24 cellular contexts compared by ENCODE assay signal in genomic region chr1:43687301-43688108, GRCh38. TPM values are rescaled to one million over a fixed set of nuclear protein-coding genes. Genes with fewer than 3 reads are reported as not detected.
DNase-seq lines count a peak whose midpoint lies in the region; ATAC-seq and TF ChIP-seq lines count a peak whose summit lies in the region.
"Had no signal": no experiment of that assay in that cellular context is flagged by ENCODE, and none has a peak within 500 bp of the region (broad histone marks: within the 10 kb centered on the region; RNA-seq: fewer than 3 reads in every experiment).

No MANE protein-coding gene starts in this region.

- H3K4me1 Mint-ChIP-seq in activated T-helper 17 cell treated with anti-CD3 and anti-CD28 coated beads, Interleukin-2, amount 50 U/mL, for 72 hours: no peaks in the 10 kb centered on the region
- H3K4me1 Mint-ChIP-seq: B cell had no signal

- no peak overlapping the region for H3K9ac ChIP-seq in SK-N-SH

- H3K36me3 Mint-ChIP-seq in activated T-helper 17 cell treated with anti-CD3 and anti-CD28 coated beads, Interleukin-2, amount 50 U/mL, for 72 hours (ENCODE audit: low read depth): peaks cover 97% of the 10 kb centered on the region

- H3K4me1 ChIP-seq in SK-N-SH (ENCODE audit: control insufficient read depth in 1 of 2, insufficient read depth in 2 of 2, low read depth in 1 of 2, low read length in 1 of 2) (no peaks in the 10 kb centered on the region), esophagus muscularis mucosa (peaks cover 5 to 40% (median 23%) of the 10 kb centered on the region in 4 donors), osteoblast (ENCODE audit: insufficient read depth, low read length) (peaks cover 26% of the 10 kb centered on the region)

- no peaks in the 10 kb centered on the region for H3K27me3 Mint-ChIP-seq in activated T-helper 17 cell treated with anti-CD3 and anti-CD28 coated beads, Interleukin-2, amount 50 U/mL, for 72 hours
- H3K27me3 Mint-ChIP-seq: B cell, memory B cell, naive B cell had no signal

- H3K9me3 ChIP-seq in SK-N-SH: no peaks in the 10 kb centered on the region
- H3K9me3 ChIP-seq in esophagus muscularis mucosa: no peaks in the 10 kb centered on the region
- H3K9me3 ChIP-seq in osteoblast (ENCODE audit: low read depth, low read length): no peaks in the 10 kb centered on the region
- H3K9me3 ChIP-seq: SJCRH30 had no signal

- TF ChIP-seq RAD21 in SK-N-SH (IDR thresholded peaks at IDR 0.05; ENCODE audit: low read length): no peak

- H3K27ac ChIP-seq in SK-N-SH (ENCODE audit: low read depth in 2 of 2, low read length in 1 of 2) (peak overlapping the region in 1 of 2 experiments; percentile 42; a peak in 1 of 4 replicates), esophagus muscularis mucosa (replicated peaks in 1 of 4) (peak overlapping the region in 3 of 4 donors; percentile 18 to 37 (median 24)), osteoblast (ENCODE audit: low read depth, low read length) (peak overlapping the region; percentile 60)

- H3K79me2 ChIP-seq in SK-N-SH (ENCODE audit: insufficient read depth): no peaks in the 10 kb centered on the region
- peaks cover 8% of the 10 kb centered on the region for H3K79me2 ChIP-seq in osteoblast (ENCODE audit: insufficient read depth, low read length)

- ATAC-seq in SK-N-SH treated with all-trans-retinoic acid at 6 μM for 48 hours: no peak
- no peak for ATAC-seq in activated T-helper 17 cell treated with anti-CD3 and anti-CD28 coated beads, Interleukin-2, amount 50 U/mL, for 72 hours (replicated peaks)
- ATAC-seq: activated T-cell treated with anti-CD3 and anti-CD28 coated beads, Interleukin-2, amount 50 U/mL, for 4 hours had no signal

- H2AFZ ChIP-seq in SK-N-SH (ENCODE audit: low read depth) (no peak overlapping the region), osteoblast (ENCODE audit: low read length) (no peak overlapping the region)

- DNase-seq in SK-N-SH (no peak), esophagus muscularis mucosa (ENCODE audit: extremely low spot score) (no peak), osteoblast (ENCODE audit: insufficient read length, low spot score, missing footprints) (no peak), glomerular visceral epithelial cell (ENCODE audit: extremely low spot score) (no peak), globus pallidus (ENCODE audit: low spot score) (no peak), germinal center (ENCODE audit: low spot score) (no peak)
- DNase-seq: activated CD4-positive, alpha-beta T cell treated with anti-CD3 and anti-CD28 coated beads for 4 hours; activated CD8-positive, alpha-beta memory T cell treated with anti-CD3 and anti-CD28 coated beads for 24 hours; activated naive CD4-positive, alpha-beta T cell treated with anti-CD3 and anti-CD28 coated beads for 36 hours; activated T-cell treated with anti-CD3 and anti-CD28 coated beads, Interleukin-2, amount 50 U/mL, for 4 hours; cerebellar nuclear complex; DND-41; effector memory CD4-positive, alpha-beta T cell; MV-4-11; naive B cell; NCI-H2171; NCI-H524 treated with DMSO at 0.1 percent for 48 hours; SJCRH30; T-helper 1 cell had no signal

- no peak for TF ChIP-seq EP300 in SK-N-SH (IDR thresholded peaks at IDR 0.05; ENCODE audit: borderline replicate concordance in 1 of 2, low read depth in 1 of 2, low read length in 1 of 2)
- no peak for TF ChIP-seq EP300 in esophagus muscularis mucosa (IDR thresholded peaks at IDR 0.05)

- intact Hi-C loops in esophagus muscularis mucosa (cut with DNase I): no loop called here

- H3K27ac Mint-ChIP-seq in activated T-helper 17 cell treated with anti-CD3 and anti-CD28 coated beads, Interleukin-2, amount 50 U/mL, for 72 hours: peak overlapping the region; percentile 58
- H3K27ac Mint-ChIP-seq: activated naive CD4-positive, alpha-beta T cell treated with anti-CD3 and anti-CD28 coated beads for 36 hours; B cell; memory B cell had no signal

- CTCF ChIA-PET in SK-N-SH (lab: Yijun Ruan, JAX): no interaction called here

- TF ChIP-seq CTCF in SK-N-SH (IDR thresholded peaks at IDR 0.05): no peak
- TF ChIP-seq CTCF in esophagus muscularis mucosa (IDR thresholded peaks at IDR 0.05): no peak
- no peak for TF ChIP-seq CTCF in osteoblast (IDR thresholded peaks at IDR 0.05; ENCODE audit: extremely low read depth, low read depth, low read length)

- TF ChIP-seq POLR2A in esophagus muscularis mucosa (IDR thresholded peaks at IDR 0.05; ENCODE audit: low read depth): no peak

- peaks cover 63 to 82% of the 10 kb centered on the region in 2 experiments for H3K36me3 ChIP-seq in SK-N-SH (replicated peaks in 1 of 2; ENCODE audit: control insufficient read depth in 1 of 2, insufficient read depth in 2 of 2, low read length in 1 of 2)
- peaks cover 72 to 100% (median 92%) of the 10 kb centered on the region in 4 donors for H3K36me3 ChIP-seq in esophagus muscularis mucosa
- peaks cover 87% of the 10 kb centered on the region for H3K36me3 ChIP-seq in osteoblast (ENCODE audit: insufficient read depth, low read length)

- H3K9me2 ChIP-seq in SK-N-SH: no peaks in the 10 kb centered on the region

- 93% methylated on average over 4 of the region's 5 CpGs for WGBS in SK-N-SH (ENCODE audit: low lambda C conversion rate)
- 72% methylated on average over 2 of the region's 5 CpGs for WGBS in esophagus muscularis mucosa

- H3K4me2 ChIP-seq in SK-N-SH (no peak overlapping the region), osteoblast (ENCODE audit: insufficient read depth, low read length) (no peak overlapping the region)
- H3K4me2 ChIP-seq: smooth muscle cell had no signal

- H3K4me3 ChIP-seq in SK-N-SH (ENCODE audit: low read depth in 2 of 2, low read length in 1 of 2) (no peak overlapping the region), esophagus muscularis mucosa (no peak overlapping the region), osteoblast (ENCODE audit: insufficient read depth, low read length) (no peak overlapping the region)
- H3K4me3 ChIP-seq: SJCRH30, smooth muscle cell had no signal

- H3K27me3 ChIP-seq in SK-N-SH (ENCODE audit: insufficient read depth) (no peaks in the 10 kb centered on the region), esophagus muscularis mucosa (no peaks in the 10 kb centered on the region), osteoblast (ENCODE audit: insufficient read depth, low read length) (no peaks in the 10 kb centered on the region)
- H3K27me3 ChIP-seq: SJCRH30 had no signal

- H3F3A ChIP-seq in SK-N-SH (replicated peaks; ENCODE audit: insufficient read depth): peaks cover 9% of the 10 kb centered on the region

- no peak overlapping the region for H3K4me3 Mint-ChIP-seq in activated T-helper 17 cell treated with anti-CD3 and anti-CD28 coated beads, Interleukin-2, amount 50 U/mL, for 72 hours
- H3K4me3 Mint-ChIP-seq: activated naive CD4-positive, alpha-beta T cell treated with anti-CD3 and anti-CD28 coated beads for 36 hours; activated T-cell treated with anti-CD3 and anti-CD28 coated beads, Interleukin-2, amount 50 U/mL, for 4 hours; B cell; memory B cell; naive B cell had no signal

- H4K20me1 ChIP-seq in SK-N-SH (ENCODE audit: insufficient read depth) (peaks cover 18% of the 10 kb centered on the region), osteoblast (ENCODE audit: insufficient read depth, low read length) (peaks cover 40% of the 10 kb centered on the region)

- H3K9me3 Mint-ChIP-seq in activated T-helper 17 cell treated with anti-CD3 and anti-CD28 coated beads, Interleukin-2, amount 50 U/mL, for 72 hours: no peaks in the 10 kb centered on the region
- H3K9me3 Mint-ChIP-seq: activated naive CD4-positive, alpha-beta T cell treated with anti-CD3 and anti-CD28 coated beads for 36 hours; activated T-cell treated with anti-CD3 and anti-CD28 coated beads, Interleukin-2, amount 50 U/mL, for 4 hours; memory B cell; naive B cell had no signal

- POLR2A ChIA-PET in SK-N-SH (lab: Yijun Ruan, JAX): interaction anchor here (1.8 kb wide), 1 partner anchor 38 kb away, joined by 5 read pairs; the partner anchor contains the start of gene KDM4A

TF ChIP-seq in SK-N-SH, 30 proteins besides CTCF, POLR2A, EP300 and RAD21:
- TF ChIP-seq NFIC (IDR thresholded peaks at IDR 0.05; ENCODE audit: borderline replicate concordance) (0 out of 2 replicates have a peak, but pooled peaks have one; percentile 10), RXRA (IDR thresholded peaks at IDR 0.05; ENCODE audit: borderline replicate concordance, low read depth) (no peak)

TF ChIP-seq in SK-N-SH treated with all-trans-retinoic acid at 6 μM for 48 hours, 23 proteins besides CTCF, POLR2A, EP300 and RAD21 (continues in another document):
- TF ChIP-seq CSRNP3 (CRISPR knock-in tag; IDR thresholded peaks at IDR 0.05) (no peak), PPARA (CRISPR knock-in tag; IDR thresholded peaks at IDR 0.05; ENCODE audit: borderline replicate concordance) (no peak)

RNA-seq across cellular contexts. Expression of gene ST3GAL3, which starts 19.8 kb away (rescaled TPM):
- 15.3 and 20.6 TPM in 2 replicates for polyA plus RNA-seq in SK-N-SH (2012; rRNA removed)
- polyA plus RNA-seq in SK-N-SH (2012; cell fraction: cytosol; rRNA removed): 12.3 and 17.6 TPM in 2 replicates
- 38.8 and 48.1 TPM in 2 replicates for polyA plus RNA-seq in SK-N-SH (2012; cell fraction: nucleus; rRNA removed)
- total RNA-seq in activated T-helper 17 cell treated with anti-CD3 and anti-CD28 coated beads, Interleukin-2, amount 50 U/mL, for 72 hours: 10 to 100 TPM; 21.8 to 23.7 TPM
- 10 to 100 TPM; 23.3 to 37.1 (median 30.1) TPM for total RNA-seq in esophagus muscularis mucosa
- 18.0 and 18.5 TPM in 2 replicates for total RNA-seq in osteoblast

RNA-seq across cellular contexts. Expression of gene KDM4A, which starts 37.6 kb away (rescaled TPM):
- 21.4 and 27.7 TPM in 2 replicates for polyA plus RNA-seq in SK-N-SH (2012; rRNA removed)
- 22.2 and 23.4 TPM in 2 replicates for polyA plus RNA-seq in SK-N-SH (2012; cell fraction: cytosol; rRNA removed)
- 23.2 and 33.8 TPM in 2 replicates for polyA plus RNA-seq in SK-N-SH (2012; cell fraction: nucleus; rRNA removed)
- 10 to 100 TPM; 25.3 to 34.8 TPM for total RNA-seq in activated T-helper 17 cell treated with anti-CD3 and anti-CD28 coated beads, Interleukin-2, amount 50 U/mL, for 72 hours
- total RNA-seq in esophagus muscularis mucosa (10 to 100 TPM; 15.1 to 25.7 (median 22.4) TPM), osteoblast (47.0 and 47.4 TPM in 2 replicates)
